ENCODE assay signal across 16 cellular contexts in genomic region chr4:116585240-116585639, GRCh38.
DNase-seq lines count a peak whose midpoint lies in the region; ATAC-seq, FAIRE-seq and TF ChIP-seq lines count a peak whose summit lies in the region.
"Had no signal": no experiment of that assay in that cellular context is flagged by ENCODE, and none has a peak within 500 bp of the region (broad histone marks: within the 10 kb centered on the region; RNA-seq: fewer than 3 reads in every experiment).

No MANE protein-coding gene starts in this region.

- no peaks in the 10 kb centered on the region for H3K4me1 Mint-ChIP-seq in activated naive CD4-positive, alpha-beta T cell treated with anti-CD3 and anti-CD28 coated beads, Interleukin-2, amount 10 ng/mL, durations not matched to agents 7 days and 5 days

- no peak overlapping the region for H3K4me2 ChIP-seq in K562 (ENCODE audit: insufficient read depth, low read length)
- H3K4me2 ChIP-seq: SK-N-SH had no signal

- BruUV-seq in K562 (replicated peaks; lab: Mats Ljungman, UMichigan): no TSS peak

- TF ChIP-seq EP300 in K562 (IDR thresholded peaks at IDR 0.05; ENCODE audit: low read length): no peak

- H3K36me3 Mint-ChIP-seq in activated naive CD4-positive, alpha-beta T cell treated with anti-CD3 and anti-CD28 coated beads, Interleukin-2, amount 10 ng/mL, durations not matched to agents 7 days and 5 days: no peaks in the 10 kb centered on the region

- intact Hi-C loops in K562 (cut with micrococcal nuclease): no loop called here

- H3K4me1 ChIP-seq in K562 (replicated peaks in 1 of 2; ENCODE audit: control insufficient read depth in 2 of 2, insufficient read depth in 2 of 2, low read length in 2 of 2): no peaks in the 10 kb centered on the region

- in situ Hi-C loops in K562 (cut with MboI): no loop called here

- H3K27me3 Mint-ChIP-seq in activated naive CD4-positive, alpha-beta T cell treated with anti-CD3 and anti-CD28 coated beads, Interleukin-2, amount 10 ng/mL, durations not matched to agents 7 days and 5 days: no peaks in the 10 kb centered on the region
- H3K27me3 Mint-ChIP-seq: CD4-positive, alpha-beta T cell had no signal

- DNase-seq in DMS 273 treated with DMSO at 0.1 percent for 48 hours (lab: John Stamatoyannopoulos, UW) (peak; percentile 53), NCI-H1105 treated with DMSO at 0.1 percent for 48 hours (lab: John Stamatoyannopoulos, UW) (peak; percentile 49), NCI-H524 (lab: John Stamatoyannopoulos, UW) (peak; percentile 33 to 81), K562 (ENCODE audit: extremely low read depth in 1 of 4, low spot score in 3 of 4) (no peak)
- DNase-seq in activated naive CD4-positive, alpha-beta T cell treated with anti-CD3 and anti-CD28 coated beads, Interleukin-2, amount 10 ng/mL, durations not matched to agents 7 days and 5 days: no peak
- DNase-seq: ACHN; CD4-positive, alpha-beta T cell; DND-41; GF-D8; GM23248; KBM-7; NCI-H1092 treated with DMSO at 0.1 percent for 48 hours; SK-N-SH had no signal

- FAIRE-seq in K562 (lab: Jason Lieb, UNC): no peak

- H2AFZ ChIP-seq in K562 (ENCODE audit: low read depth, low read length): no peak overlapping the region
- H2AFZ ChIP-seq: GM23248 had no signal

- H3K4me3 Mint-ChIP-seq in activated naive CD4-positive, alpha-beta T cell treated with anti-CD3 and anti-CD28 coated beads, Interleukin-2, amount 10 ng/mL, durations not matched to agents 7 days and 5 days: no peak overlapping the region
- H3K4me3 Mint-ChIP-seq: CD4-positive, alpha-beta T cell had no signal

- no peaks in the 10 kb centered on the region for H3K9me3 Mint-ChIP-seq in activated naive CD4-positive, alpha-beta T cell treated with anti-CD3 and anti-CD28 coated beads, Interleukin-2, amount 10 ng/mL, durations not matched to agents 7 days and 5 days

- H3K27me3 ChIP-seq in K562 (ENCODE audit: control insufficient read depth in 2 of 2, insufficient read depth in 2 of 2, low read length in 2 of 2): no peaks in the 10 kb centered on the region

- H4K20me1 ChIP-seq in K562 (replicated peaks; ENCODE audit: control insufficient read depth, insufficient read depth, low read length): no peaks in the 10 kb centered on the region

- H3K27ac Mint-ChIP-seq in activated naive CD4-positive, alpha-beta T cell treated with anti-CD3 and anti-CD28 coated beads, Interleukin-2, amount 10 ng/mL, durations not matched to agents 7 days and 5 days: no peak overlapping the region
- H3K27ac Mint-ChIP-seq: CD4-positive, alpha-beta T cell had no signal

- CTCF ChIA-PET in K562 (lab: Yijun Ruan, JAX; ENCODE audit: low intra/inter-chr PET ratio): no interaction called here
- CTCF ChIA-PET in activated naive CD4-positive, alpha-beta T cell treated with anti-CD3 and anti-CD28 coated beads, Interleukin-2, amount 10 ng/mL, durations not matched to agents 7 days and 5 days (lab: Charles Lee): no interaction called here

- no peak for TF ChIP-seq CTCF in K562 (IDR thresholded peaks at IDR 0.05 in 2 of 3, conservative IDR thresholded peaks at IDR 0.05 in 1 of 3; ENCODE audit: insufficient read depth in 2 of 3, low read depth in 1 of 3, low read length in 3 of 3)

- TF ChIP-seq POLR2A in K562 (conservative IDR thresholded peaks at IDR 0.05): no peak

- no peaks in the 10 kb centered on the region for H3K79me2 ChIP-seq in K562 (ENCODE audit: control insufficient read depth, insufficient read depth, low read length)

- no peak for TF ChIP-seq RAD21 in K562 (CRISPR knock-in tag; conservative IDR thresholded peaks at IDR 0.05 in 1 of 2, IDR thresholded peaks at IDR 0.05 in 1 of 2)

- no peak overlapping the region for H3K27ac ChIP-seq in K562 (ENCODE audit: extremely low read depth, low read depth, low read length)
- H3K27ac ChIP-seq: GM23248, HL-60 had no signal

- ATAC-seq in K562 (no peak), HG02759 (IDR thresholded peaks at IDR 0.05; ENCODE audit: unreplicated experiment) (no peak), HG03095 (IDR thresholded peaks at IDR 0.05; ENCODE audit: unreplicated experiment) (no peak)

- H3K9ac ChIP-seq in K562 (ENCODE audit: insufficient read depth in 1 of 2, low read depth in 2 of 2, low read length in 2 of 2): no peak overlapping the region
- H3K9ac ChIP-seq: GM23248, SK-N-SH had no signal

- WGBS in K562 (ENCODE audit: insufficient coverage, low coverage, missing lambda C conversion rate): 4% methylated on average over 3 of the region's 3 CpGs

- no peaks in the 10 kb centered on the region for H3K36me3 ChIP-seq in K562 (ENCODE audit: control insufficient read depth, insufficient read depth, low read length)

- no peak overlapping the region for H3K4me3 ChIP-seq in K562
- H3K4me3 ChIP-seq: GM23248 had no signal

- H3K9me3 ChIP-seq in K562 (replicated peaks; ENCODE audit: control insufficient read depth, insufficient read depth, low read depth, low read length): no peaks in the 10 kb centered on the region
- H3K9me3 ChIP-seq: SK-N-SH had no signal

- POLR2A ChIA-PET in K562 (lab: Yijun Ruan, JAX): no interaction called here

- no peaks in the 10 kb centered on the region for H3K9me1 ChIP-seq in K562 (ENCODE audit: control insufficient read depth, insufficient read depth, low read length)

TF ChIP-seq in K562, 482 proteins besides CTCF, POLR2A, EP300 and RAD21:
- no peak for TF ChIP-seq ARID3A (IDR thresholded peaks at IDR 0.05; ENCODE audit: borderline replicate concordance, low read depth, low read length)
- no peak for TF ChIP-seq ZNF232 (CRISPR knock-in tag; IDR thresholded peaks at IDR 0.05)
- TF ChIP-seq PBX2 (CRISPR knock-in tag; IDR thresholded peaks at IDR 0.05; ENCODE audit: low read depth): no peak
- TF ChIP-seq PBX2 (tag; conservative IDR thresholded peaks at IDR 0.05; ENCODE audit: low read depth): peak; percentile 55

Comparison
In these comparisons a context has a peak if more than half of its experiments do, and no peak if none do; other contexts are left out.
1. DNase-seq: peak in DMS 273 treated with DMSO at 0.1 percent for 48 hours (single experiment), NCI-H1105 treated with DMSO at 0.1 percent for 48 hours (single experiment) and NCI-H524 (2 of 2); none in K562 (0 of 4) and activated naive CD4-positive, alpha-beta T cell treated with anti-CD3 and anti-CD28 coated beads, Interleukin-2, amount 10 ng/mL, durations not matched to agents 7 days and 5 days (single experiment).